Comparison of ENCODE assay signal across 8 cellular contexts in genomic region chrX:84729809-84730208, GRCh38.
DNase-seq lines count a peak whose midpoint lies in the region; ATAC-seq, FAIRE-seq and TF ChIP-seq lines count a peak whose summit lies in the region.

No MANE protein-coding gene starts in this region.

- no peak overlapping the region for H3K9ac ChIP-seq in keratinocyte (ENCODE audit: control insufficient read depth, extremely low read depth, insufficient read depth, low read length)

- no peaks in the 10 kb centered on the region for H3K9me3 Mint-ChIP-seq in brain

- H3K36me3 Mint-ChIP-seq in brain: no peaks in the 10 kb centered on the region

- no peaks in the 10 kb centered on the region for H3K79me2 ChIP-seq in keratinocyte (ENCODE audit: control insufficient read depth, insufficient read depth, low read length)

- TF ChIP-seq CTCF in brain (conservative IDR thresholded peaks at IDR 0.05): peak; percentile 75 to 76
- peak; percentile 80 to 88 (median 84) for TF ChIP-seq CTCF in keratinocyte (optimal IDR thresholded peaks at IDR 0.05 in 1 of 3, IDR thresholded peaks at IDR 0.05 in 1 of 3, conservative IDR thresholded peaks at IDR 0.05 in 1 of 3; ENCODE audit: extremely low read depth in 1 of 3, insufficient read depth in 2 of 3, low read length in 3 of 3)
- peak; percentile 45 to 69 (median 58) for TF ChIP-seq CTCF in thyroid gland (IDR thresholded peaks at IDR 0.05)

- no peaks in the 10 kb centered on the region for H3K9me3 ChIP-seq in keratinocyte (ENCODE audit: control insufficient read depth, low read depth, low read length)
- no peaks in the 10 kb centered on the region for H3K9me3 ChIP-seq in thyroid gland

- H3K27ac Mint-ChIP-seq in brain: no peak overlapping the region

- H2AFZ ChIP-seq in keratinocyte (ENCODE audit: control insufficient read depth, low read length): no peak overlapping the region

- H3K4me1 Mint-ChIP-seq in brain: no peaks in the 10 kb centered on the region

- dilution Hi-C loops in keratinocyte (cut with MboI; ENCODE audit: extremely low pct_ligation_motif_present, low sequenced_read_pairs): no loop called here

- no peaks in the 10 kb centered on the region for H4K20me1 ChIP-seq in keratinocyte (ENCODE audit: control insufficient read depth, extremely low read depth, insufficient read depth, low read length)

- TF ChIP-seq POLR2A in thyroid gland (IDR thresholded peaks at IDR 0.05): no peak

- intact Hi-C loops in thyroid gland (cut with DNase I): no loop called here

- H3K27me3 Mint-ChIP-seq in brain: peaks cover 3% of the 10 kb centered on the region

- H3K36me3 ChIP-seq in keratinocyte (ENCODE audit: control insufficient read depth in 2 of 2, extremely low read depth in 1 of 2, insufficient read depth in 2 of 2, low read length in 2 of 2): no peaks in the 10 kb centered on the region
- no peaks in the 10 kb centered on the region for H3K36me3 ChIP-seq in thyroid gland

- DNase-seq in GM03348 (ENCODE audit: low spot score) (peak; percentile 45), NCI-H526 (lab: John Stamatoyannopoulos, UW) (peak; percentile 5 to 63), keratinocyte (ENCODE audit: low read depth, low spot score) (no peak), thyroid gland (no peak), middle frontal gyrus (ENCODE audit: extremely low spot score, low spot score) (no peak)

- peak; percentile 99 for ATAC-seq in GM21367 (IDR thresholded peaks at IDR 0.05; ENCODE audit: unreplicated experiment)
- peak; percentile 99 for ATAC-seq in HG03442 (IDR thresholded peaks at IDR 0.05; ENCODE audit: unreplicated experiment)

- peaks cover 2% of the 10 kb centered on the region for H3K4me1 ChIP-seq in keratinocyte (ENCODE audit: control insufficient read depth, extremely low read depth, insufficient read depth, low read length)
- no peaks in the 10 kb centered on the region for H3K4me1 ChIP-seq in thyroid gland

- no peak overlapping the region for H3K4me2 ChIP-seq in keratinocyte (ENCODE audit: control insufficient read depth, extremely low read depth, insufficient read depth, low read depth, low read length)

- H3K9me1 ChIP-seq in keratinocyte (ENCODE audit: control insufficient read depth, extremely low read depth, insufficient read depth, low read length): no peaks in the 10 kb centered on the region

- H3K4me3 ChIP-seq in keratinocyte (ENCODE audit: control insufficient read depth in 2 of 3, extremely low read depth in 1 of 3, insufficient read depth in 2 of 3, low read depth in 1 of 3, low read length in 3 of 3): no peak overlapping the region
- H3K4me3 ChIP-seq in thyroid gland (replicated peaks in 1 of 3): no peak overlapping the region

- H3K27me3 ChIP-seq in keratinocyte (ENCODE audit: control insufficient read depth, extremely low read depth, insufficient read depth, low read length) (no peaks in the 10 kb centered on the region), thyroid gland (no peaks in the 10 kb centered on the region)

- no peak overlapping the region for H3K27ac ChIP-seq in keratinocyte (ENCODE audit: control insufficient read depth, insufficient read depth, low read length)
- H3K27ac ChIP-seq in thyroid gland: no peak overlapping the region

- H3K4me3 Mint-ChIP-seq in brain: no peak overlapping the region

- WGBS in thyroid gland, 2 donors: 13 to 21% methylated on average over 5 of the region's 5 CpGs

- FAIRE-seq in keratinocyte (lab: Jason Lieb, UNC): peak; percentile 82

Comparison
In these comparisons a context has a peak if more than half of its experiments do, and no peak if none do; other contexts are left out.
1. DNase-seq: peak in GM03348 (single experiment) and NCI-H526 (2 of 2); none in keratinocyte (single experiment), thyroid gland (0 of 2) and middle frontal gyrus (single experiment).
2. Peak in every context shown above with its lines, with median percentiles within 50 percentile points of each other: CTCF ChIP-seq.